ENCODE assay signal across 1 cellular context in the genomic region with DNA sequence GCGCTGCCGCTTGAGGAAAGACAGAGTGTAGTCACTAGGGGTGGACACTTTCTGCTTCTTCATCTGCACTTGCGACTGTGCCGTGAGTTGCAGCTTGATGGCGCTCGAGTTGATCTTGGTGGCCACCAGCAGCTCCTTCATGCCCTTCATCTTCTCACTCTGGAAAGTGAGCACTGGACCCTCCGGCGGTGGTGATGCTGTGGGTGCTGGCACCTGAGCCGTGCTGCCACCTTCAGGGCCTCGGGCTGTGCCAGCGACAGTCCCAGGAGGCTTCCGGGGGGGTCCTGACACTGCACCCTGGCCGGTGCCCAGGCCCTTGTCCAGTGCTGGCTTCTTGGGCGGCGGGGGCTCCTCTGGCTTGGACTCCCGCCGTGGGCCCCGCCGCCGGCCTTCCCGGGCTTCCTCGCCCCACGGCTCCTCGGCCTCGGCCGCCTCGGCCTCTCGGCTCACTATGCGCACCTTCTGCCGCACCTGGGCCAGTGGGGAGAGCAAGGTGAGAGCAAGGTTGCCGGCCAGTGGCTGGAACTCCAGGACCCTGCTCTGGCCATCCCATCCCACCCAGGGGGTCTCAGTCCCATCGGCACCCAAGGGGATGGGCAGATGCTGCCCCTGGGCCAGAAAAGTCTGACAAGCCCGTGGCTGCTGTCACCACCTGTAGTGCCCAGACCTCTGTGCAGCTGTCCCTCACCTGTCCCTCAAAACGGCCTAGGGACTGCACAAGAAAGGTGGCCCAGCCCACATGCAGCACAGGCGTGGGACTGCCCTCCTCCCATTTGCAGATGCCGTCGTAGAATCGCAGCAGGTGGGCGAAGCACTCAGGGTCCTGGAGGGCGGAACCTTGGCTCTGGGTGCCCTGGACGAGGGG.
TF ChIP-seq lines count a peak whose summit lies in the region.

No MANE protein-coding gene starts in this region.

TF ChIP-seq in WTC11, 78 proteins besides CTCF, POLR2A, EP300 and RAD21 (continued from another document):
- TF ChIP-seq, protein P1, sequence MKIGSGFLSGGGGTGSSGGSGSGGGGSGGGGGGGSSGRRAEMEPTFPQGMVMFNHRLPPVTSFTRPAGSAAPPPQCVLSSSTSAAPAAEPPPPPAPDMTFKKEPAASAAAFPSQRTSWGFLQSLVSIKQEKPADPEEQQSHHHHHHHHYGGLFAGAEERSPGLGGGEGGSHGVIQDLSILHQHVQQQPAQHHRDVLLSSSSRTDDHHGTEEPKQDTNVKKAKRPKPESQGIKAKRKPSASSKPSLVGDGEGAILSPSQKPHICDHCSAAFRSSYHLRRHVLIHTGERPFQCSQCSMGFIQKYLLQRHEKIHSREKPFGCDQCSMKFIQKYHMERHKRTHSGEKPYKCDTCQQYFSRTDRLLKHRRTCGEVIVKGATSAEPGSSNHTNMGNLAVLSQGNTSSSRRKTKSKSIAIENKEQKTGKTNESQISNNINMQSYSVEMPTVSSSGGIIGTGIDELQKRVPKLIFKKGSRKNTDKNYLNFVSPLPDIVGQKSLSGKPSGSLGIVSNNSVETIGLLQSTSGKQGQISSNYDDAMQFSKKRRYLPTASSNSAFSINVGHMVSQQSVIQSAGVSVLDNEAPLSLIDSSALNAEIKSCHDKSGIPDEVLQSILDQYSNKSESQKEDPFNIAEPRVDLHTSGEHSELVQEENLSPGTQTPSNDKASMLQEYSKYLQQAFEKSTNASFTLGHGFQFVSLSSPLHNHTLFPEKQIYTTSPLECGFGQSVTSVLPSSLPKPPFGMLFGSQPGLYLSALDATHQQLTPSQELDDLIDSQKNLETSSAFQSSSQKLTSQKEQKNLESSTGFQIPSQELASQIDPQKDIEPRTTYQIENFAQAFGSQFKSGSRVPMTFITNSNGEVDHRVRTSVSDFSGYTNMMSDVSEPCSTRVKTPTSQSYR (CRISPR knock-in tag; IDR thresholded peaks at IDR 0.05): no peak
- no peak for TF ChIP-seq NR2C2 (CRISPR knock-in tag; IDR thresholded peaks at IDR 0.05)
- TF ChIP-seq TEAD1 (CRISPR knock-in tag; IDR thresholded peaks at IDR 0.05): no peak
